In genomic region chr1:77926561-77927357, GRCh38 we compare ENCODE assay signal across 11 cellular contexts. TPM values are rescaled to one million over a fixed set of nuclear protein-coding genes. Genes with fewer than 3 reads are reported as not detected.
DNase-seq lines count a peak whose midpoint lies in the region; ATAC-seq and TF ChIP-seq lines count a peak whose summit lies in the region.
"Had no signal": no experiment of that assay in that cellular context is flagged by ENCODE, and none has a peak within 500 bp of the region (broad histone marks: within the 10 kb centered on the region; RNA-seq: fewer than 3 reads in every experiment).

No MANE protein-coding gene starts in this region.

- H3K9me3 Mint-ChIP-seq in naive thymus-derived CD4-positive, alpha-beta T cell = no peaks in the 10 kb centered on the region

- no peaks in the 10 kb centered on the region for H3K4me1 ChIP-seq in HEK293 (ENCODE audit: control insufficient read depth, insufficient read depth, low read length)
- no peaks in the 10 kb centered on the region for H3K4me1 ChIP-seq in naive thymus-derived CD4-positive, alpha-beta T cell (ENCODE audit: control insufficient read depth in 2 of 2, insufficient read depth in 2 of 2, low read length in 2 of 2)

- H3K27ac ChIP-seq in HEK293 (ENCODE audit: extremely low read depth, low read depth, low read length) = no peak overlapping the region
- no peak overlapping the region for H3K27ac ChIP-seq in naive thymus-derived CD4-positive, alpha-beta T cell (ENCODE audit: low read depth, low read length)
- H3K27ac ChIP-seq in dorsolateral prefrontal cortex = no peak overlapping the region
- H3K27ac ChIP-seq: skin epidermis had no signal

- peaks cover 0 to 3% (median 0%) of the 10 kb centered on the region in 5 donors for H3K27me3 Mint-ChIP-seq in naive thymus-derived CD4-positive, alpha-beta T cell

- TF ChIP-seq CTCF in GM13976 (IDR thresholded peaks at IDR 0.05; ENCODE audit: borderline replicate concordance, control extremely low read depth, extremely low read depth, insufficient read depth, missing control alignments) (no peak), HEK293 (tag by site-specific recombination; IDR thresholded peaks at IDR 0.05) (no peak), dorsolateral prefrontal cortex (IDR thresholded peaks at IDR 0.05 in 54 of 56, conservative IDR thresholded peaks at IDR 0.05 in 2 of 56; ENCODE audit: low read depth in 1 of 56, partially characterized antibody in 56 of 56) (no peak)

- POLR2A ChIA-PET in HEK293 (lab: Yijun Ruan, JAX) (no interaction called here), HEK293T (lab: Yijun Ruan, JAX) (no interaction called here)
- POLR2A ChIA-PET in naive thymus-derived CD4-positive, alpha-beta T cell (lab: Charles Lee) = no interaction called here

- H3K9me3 ChIP-seq in HEK293 (ENCODE audit: control insufficient read depth, insufficient read depth, low read depth, low read length) = no peaks in the 10 kb centered on the region
- H3K9me3 ChIP-seq in naive thymus-derived CD4-positive, alpha-beta T cell (ENCODE audit: control insufficient read depth in 2 of 3, low read length in 3 of 3) = no peaks in the 10 kb centered on the region

- peak overlapping the region; percentile 58 to 93 (median 82) for H3K4me3 Mint-ChIP-seq in naive thymus-derived CD4-positive, alpha-beta T cell

- peaks cover 0 to 14% (median 6%) of the 10 kb centered on the region in 7 donors for H3K4me1 Mint-ChIP-seq in naive thymus-derived CD4-positive, alpha-beta T cell

- H3K27ac Mint-ChIP-seq in naive thymus-derived CD4-positive, alpha-beta T cell = peak overlapping the region; percentile 23 to 91 (median 76)

- H3K36me3 ChIP-seq in HEK293 (ENCODE audit: control insufficient read depth in 2 of 2, insufficient read depth in 1 of 2, low read length in 2 of 2) = no peaks in the 10 kb centered on the region; a peak in 1 of 3 replicates
- H3K36me3 ChIP-seq in naive thymus-derived CD4-positive, alpha-beta T cell (ENCODE audit: control insufficient read depth in 2 of 3, insufficient read depth in 3 of 3, low read length in 3 of 3) = no peaks in the 10 kb centered on the region

- intact Hi-C loops in naive thymus-derived CD4-positive, alpha-beta T cell (cut with micrococcal nuclease) = no loop called here
- intact Hi-C loops in dorsolateral prefrontal cortex (cut with DNase I) = no loop called here

- H3K4me3 ChIP-seq in HEK293 (ENCODE audit: low read depth, low read length) = no peak overlapping the region
- H3K4me3 ChIP-seq in naive thymus-derived CD4-positive, alpha-beta T cell (ENCODE audit: low read length) = peak overlapping the region; percentile 0
- H3K4me3 ChIP-seq in dorsolateral prefrontal cortex = peak overlapping the region in 11 of 59 donors; percentile 1 to 36 (median 13)

- peaks cover 0 to 13% (median 3%) of the 10 kb centered on the region in 5 donors for H3K36me3 Mint-ChIP-seq in naive thymus-derived CD4-positive, alpha-beta T cell

- ATAC-seq in naive thymus-derived CD4-positive, alpha-beta T cell = no peak
- ATAC-seq in HG03139 (IDR thresholded peaks at IDR 0.05; ENCODE audit: unreplicated experiment) (no peak), HG03571 (IDR thresholded peaks at IDR 0.05; ENCODE audit: unreplicated experiment) (no peak)

- no peaks in the 10 kb centered on the region for H3K27me3 ChIP-seq in naive thymus-derived CD4-positive, alpha-beta T cell (ENCODE audit: control insufficient read depth in 2 of 2, insufficient read depth in 2 of 2, low read length in 2 of 2)
- H3K27me3 ChIP-seq in dorsolateral prefrontal cortex = no peaks in the 10 kb centered on the region

- in situ Hi-C loops in GM13976 (cut with MboI; ENCODE audit: low sequenced_read_pairs, unreplicated experiment) = no loop called here

- CTCF ChIA-PET in HEK293 (lab: Yijun Ruan, JAX) (no interaction called here), HEK293T (lab: Yijun Ruan, JAX) (no interaction called here)
- CTCF ChIA-PET in naive thymus-derived CD4-positive, alpha-beta T cell (lab: Charles Lee) = no interaction called here

- peak; percentile 32 for DNase-seq in GM13976 (ENCODE audit: low spot score)
- DNase-seq in SKM-1 (lab: John Stamatoyannopoulos, UW; ENCODE audit: unreplicated experiment) = peak; percentile 41
- DNase-seq in naive thymus-derived CD4-positive, alpha-beta T cell = peak in 1 of 9 donors; percentile 17
- DNase-seq in dorsolateral prefrontal cortex = no peak
- no peak for DNase-seq in HEK293T (ENCODE audit: extremely low spot score)
- DNase-seq: activated CD4-positive, alpha-beta T cell treated with anti-CD3 and anti-CD28 coated beads for 1 hour; NCI-H2171 treated with DMSO at 0.1 percent for 48 hours had no signal

TF ChIP-seq in HEK293, 187 proteins besides CTCF, POLR2A, EP300 and RAD21:
- TF ChIP-seq ZNF292 (tag by site-specific recombination; IDR thresholded peaks at IDR 0.05; ENCODE audit: borderline replicate concordance, low read depth) (no peak), PRDM1 (tag by site-specific recombination; IDR thresholded peaks at IDR 0.05) (peak; percentile 64)
TF ChIP-seq in HEK293: peak in this region for 1.

TF ChIP-seq in HEK293T, 16 proteins besides CTCF, POLR2A, EP300 and RAD21:
- TF ChIP-seq HDGF (IDR thresholded peaks at IDR 0.05; ENCODE audit: borderline replicate concordance) = no peak

RNA-seq across cellular contexts. Expression of gene NEXN, which starts 38.3 kb away (rescaled TPM):
- 1 to 10 TPM in 2 of 5 experiments, under 1 TPM in 3; 0.48 to 2.6 (median 0.78) TPM for total RNA-seq in naive thymus-derived CD4-positive, alpha-beta T cell
- 1 to 10 TPM in 1 of 2 donors, under 1 TPM in 1; 0.33 to 1.4 TPM for polyA plus RNA-seq in naive thymus-derived CD4-positive, alpha-beta T cell
- total RNA-seq in dorsolateral prefrontal cortex = 10 to 100 TPM in 2 of 120 experiments, 1 to 10 TPM in 112, under 1 TPM in 6; 0.75 to 11.7 (median 2.1) TPM

RNA-seq across cellular contexts. Expression of gene FUBP1, which starts 52.1 kb away (rescaled TPM):
- 100 to 1,000 TPM; 182 to 253 (median 224) TPM for total RNA-seq in naive thymus-derived CD4-positive, alpha-beta T cell
- 10 to 100 TPM; 58.0 to 61.8 TPM for polyA plus RNA-seq in naive thymus-derived CD4-positive, alpha-beta T cell
- 100 to 1,000 TPM in 119 of 120 experiments, 10 to 100 TPM in 1; 83.6 to 178 (median 133) TPM for total RNA-seq in dorsolateral prefrontal cortex

Comparison
In these comparisons a context has a peak if more than half of its experiments do, and no peak if none do; other contexts are left out.
1. DNase-seq: peak in GM13976 (single experiment) and SKM-1 (single experiment); none in dorsolateral prefrontal cortex (0 of 10) and HEK293T (single experiment).